In genomic region chr3:143901105-143901504, GRCh38 we compare ENCODE assay signal across 1 cellular context.
TF ChIP-seq lines count a peak whose summit lies in the region.

No MANE protein-coding gene starts in this region.

TF ChIP-seq in GM23338, 12 proteins besides CTCF, POLR2A, EP300 and RAD21 (continued from another document):
- TF ChIP-seq STAT1 (IDR thresholded peaks at IDR 0.05; ENCODE audit: unreplicated experiment), result no peak
- TF ChIP-seq POLR2AphosphoS5 (IDR thresholded peaks at IDR 0.05; ENCODE audit: low read depth), result no peak
- TF ChIP-seq ZNF331 (CRISPR knock-in tag; IDR thresholded peaks at IDR 0.05; ENCODE audit: low read depth), result no peak
- no peak for TF ChIP-seq CREB1 (CRISPR knock-in tag; IDR thresholded peaks at IDR 0.05; ENCODE audit: low read depth)
- no peak for TF ChIP-seq NANOG (IDR thresholded peaks at IDR 0.05; ENCODE audit: borderline replicate concordance)
- no peak for TF ChIP-seq ZNF114 (CRISPR knock-in tag; IDR thresholded peaks at IDR 0.05)
- TF ChIP-seq ETS1 (IDR thresholded peaks at IDR 0.05), result no peak
